8 cellular contexts compared by ENCODE assay signal in genomic region chr15:59372352-59373211, GRCh38. TPM values are rescaled to one million over a fixed set of nuclear protein-coding genes. Genes with fewer than 3 reads are reported as not detected.
DNase-seq lines count a peak whose midpoint lies in the region; ATAC-seq lines count a peak whose summit lies in the region.

Gene MYO1E (minus strand): TSS chr15:59372871. CDS start chr15:59372500, 371 bp downstream.

- peak within 1 kb of the TSS; percentile 89 for H3K4me3 Mint-ChIP-seq in stimulated activated naive CD8-positive, alpha-beta T cell treated with anti-CD3 and anti-CD28 coated beads, Interleukin-15, Interleukin-2, amounts not matched to agents 100 ng/mL and 50 ng/mL, for 24 hours

- H3K4me1 Mint-ChIP-seq in stimulated activated naive CD8-positive, alpha-beta T cell treated with anti-CD3 and anti-CD28 coated beads, Interleukin-15, Interleukin-2, amounts not matched to agents 100 ng/mL and 50 ng/mL, for 24 hours (ENCODE audit: low read depth), result peaks cover 37% of the 10 kb centered on the region

- peaks cover 48% of the 10 kb centered on the region for H3K27me3 Mint-ChIP-seq in stimulated activated naive CD8-positive, alpha-beta T cell treated with anti-CD3 and anti-CD28 coated beads, Interleukin-15, Interleukin-2, amounts not matched to agents 100 ng/mL and 50 ng/mL, for 24 hours

- peak; percentile 58 for ATAC-seq in GM18873 (IDR thresholded peaks at IDR 0.05; ENCODE audit: low FRiP score, unreplicated experiment)
- peak; percentile 43 for ATAC-seq in HG03159 (IDR thresholded peaks at IDR 0.05; ENCODE audit: unreplicated experiment)

- POLR2A ChIA-PET in activated CD8-positive, alpha-beta memory T cell treated with anti-CD3 and anti-CD28 coated beads for 36 hours (lab: Charles Lee), result no interaction called here

- no peaks in the 10 kb centered on the region for H3K36me3 Mint-ChIP-seq in stimulated activated naive CD8-positive, alpha-beta T cell treated with anti-CD3 and anti-CD28 coated beads, Interleukin-15, Interleukin-2, amounts not matched to agents 100 ng/mL and 50 ng/mL, for 24 hours (ENCODE audit: low read depth)

- CTCF ChIA-PET in activated CD8-positive, alpha-beta memory T cell treated with anti-CD3 and anti-CD28 coated beads for 36 hours (lab: Charles Lee), result no interaction called here

- H3K27ac ChIP-seq in epithelial cell of prostate, result peak within 1 kb of the TSS; percentile 92

- H3K9me3 Mint-ChIP-seq in stimulated activated naive CD8-positive, alpha-beta T cell treated with anti-CD3 and anti-CD28 coated beads, Interleukin-15, Interleukin-2, amounts not matched to agents 100 ng/mL and 50 ng/mL, for 24 hours, result no peaks in the 10 kb centered on the region

- peak within 1 kb of the TSS; percentile 86 for H3K27ac Mint-ChIP-seq in stimulated activated naive CD8-positive, alpha-beta T cell treated with anti-CD3 and anti-CD28 coated beads, Interleukin-15, Interleukin-2, amounts not matched to agents 100 ng/mL and 50 ng/mL, for 24 hours

- DNase-seq in Ammon's horn (ENCODE audit: low spot score) (peak; percentile 99), NCI-H345 treated with DMSO at 0.1 percent for 48 hours (lab: John Stamatoyannopoulos, UW; ENCODE audit: unreplicated experiment) (peak; percentile 79), epithelial cell of prostate (ENCODE audit: low read depth, low spot score) (peak; percentile 90), mesenteric fat pad (ENCODE audit: low spot score) (peak; percentile 93)

RNA-seq across cellular contexts. Expression of gene MYO1E, which starts in this region (rescaled TPM):
- total RNA-seq in activated CD8-positive, alpha-beta memory T cell treated with anti-CD3 and anti-CD28 coated beads for 36 hours, result 10 to 100 TPM; 51.9 to 57.5 TPM
- total RNA-seq in mesenteric fat pad, result 68.7 TPM

Comparison
In these comparisons a context has a peak if more than half of its experiments do, and no peak if none do; other contexts are left out.
1. Peak in every context shown above with its lines: DNase-seq, ATAC-seq and H3K27ac ChIP-seq.